In genomic region chr11:134273317-134273712, GRCh38 we compare ENCODE assay signal across 25 cellular contexts. TPM values are rescaled to one million over a fixed set of nuclear protein-coding genes. Genes with fewer than 3 reads are reported as not detected.
DNase-seq lines count a peak whose midpoint lies in the region; ATAC-seq and TF ChIP-seq lines count a peak whose summit lies in the region.
"Had no signal": no experiment of that assay in that cellular context is flagged by ENCODE, and none has a peak within 500 bp of the region (broad histone marks: within the 10 kb centered on the region; RNA-seq: fewer than 3 reads in every experiment).

No MANE protein-coding gene starts in this region.

- H3K9me3 ChIP-seq in HUES48 (ENCODE audit: control insufficient read depth, insufficient read depth, low read length) (no peaks in the 10 kb centered on the region), smooth muscle cell (replicated peaks; ENCODE audit: low read depth) (no peaks in the 10 kb centered on the region)
- H3K9me3 ChIP-seq: thoracic aorta had no signal

- no peaks in the 10 kb centered on the region for H3K79me2 ChIP-seq in smooth muscle cell (ENCODE audit: low read depth)

- H3K9ac ChIP-seq in HUES48 (ENCODE audit: low read depth, low read length) (no peak overlapping the region), smooth muscle cell (ENCODE audit: low read depth) (no peak overlapping the region)

- TF ChIP-seq CTCF in brain (conservative IDR thresholded peaks at IDR 0.05) (no peak), nephron progenitor cell (IDR thresholded peaks at IDR 0.05) (no peak), smooth muscle cell (IDR thresholded peaks at IDR 0.05; ENCODE audit: borderline replicate concordance, insufficient read depth, poor library complexity, severe bottlenecking) (no peak)

- H3F3A ChIP-seq in smooth muscle cell (ENCODE audit: low read depth), result no peaks in the 10 kb centered on the region

- H3K4me3 Mint-ChIP-seq in activated CD8-positive, alpha-beta memory T cell treated with anti-CD3 and anti-CD28 coated beads, Interleukin-2, amount 10 ng/mL, durations not matched to agents 7 days and 5 days, result peak overlapping the region; percentile 96
- peak overlapping the region in 4 of 5 experiments; percentile 10 to 67 (median 46) for H3K4me3 Mint-ChIP-seq in brain
- H3K4me3 Mint-ChIP-seq in nephron progenitor cell, result peak overlapping the region; percentile 45

- CTCF ChIA-PET in activated CD8-positive, alpha-beta memory T cell treated with anti-CD3 and anti-CD28 coated beads, Interleukin-2, amount 10 ng/mL, durations not matched to agents 7 days and 5 days (lab: Charles Lee), result interaction anchor here (0.9 to 6.7 kb wide), 4 partner anchors 10 to 345 kb away, joined by 3 to 62 read pairs (median 28); partner anchors contain the start of genes ACAD8, NCAPD3, THYN1 and VPS26B

- peak; percentile 14 for DNase-seq in activated CD8-positive, alpha-beta memory T cell treated with anti-CD3 and anti-CD28 coated beads, Interleukin-2, amount 10 ng/mL, durations not matched to agents 7 days and 5 days
- DNase-seq in activated CD8-positive, alpha-beta memory T cell treated with anti-CD3 and anti-CD28 coated beads for 24 hours, result no peak
- no peak for DNase-seq in nephron progenitor cell
- no peak for DNase-seq in smooth muscle cell (lab: John Stamatoyannopoulos, UW; ENCODE audit: unreplicated experiment)
- DNase-seq in GM19240 (ENCODE audit: insufficient read length, low spot score), result no peak
- DNase-seq: activated gamma-delta T cell treated with Interleukin-2 at 50 U/mL for 16 hours; amygdala; CD4-positive, alpha-beta memory T cell; foreskin keratinocyte; GOT3; hypothalamus; KG1; mesenchymal stem cell; NCI-H2029 treated with DMSO at 0.1 percent for 48 hours; NCI-H510A treated with DMSO at 0.1 percent for 48 hours had no signal

- no peak overlapping the region for H3K4me2 ChIP-seq in smooth muscle cell

- peak overlapping the region; percentile 88 for H3K27ac ChIP-seq in HUES48 (ENCODE audit: low read depth, low read length)
- H3K27ac ChIP-seq in smooth muscle cell (ENCODE audit: low read depth), result no peak overlapping the region
- H3K27ac ChIP-seq: foreskin keratinocyte, RWPE1, thoracic aorta had no signal

- H3K27ac Mint-ChIP-seq in activated CD8-positive, alpha-beta memory T cell treated with anti-CD3 and anti-CD28 coated beads, Interleukin-2, amount 10 ng/mL, durations not matched to agents 7 days and 5 days, result peak overlapping the region; percentile 47
- H3K27ac Mint-ChIP-seq in brain (peak overlapping the region in 1 of 5 experiments; percentile 56), nephron progenitor cell (no peak overlapping the region)

- peaks cover 56% of the 10 kb centered on the region for H3K4me1 Mint-ChIP-seq in activated CD8-positive, alpha-beta memory T cell treated with anti-CD3 and anti-CD28 coated beads, Interleukin-2, amount 10 ng/mL, durations not matched to agents 7 days and 5 days
- peaks cover 39% of the 10 kb centered on the region for H3K4me1 Mint-ChIP-seq in brain
- peaks cover 47% of the 10 kb centered on the region for H3K4me1 Mint-ChIP-seq in nephron progenitor cell

- no peaks in the 10 kb centered on the region for H4K20me1 ChIP-seq in smooth muscle cell (ENCODE audit: low read depth)

- H2AFZ ChIP-seq in smooth muscle cell (ENCODE audit: low read depth), result no peak overlapping the region

- H3K4me1 ChIP-seq in HUES48 (ENCODE audit: control insufficient read depth, insufficient read depth, low read length) (peaks cover 39% of the 10 kb centered on the region), smooth muscle cell (ENCODE audit: low read depth) (peaks cover 17% of the 10 kb centered on the region)
- H3K4me1 ChIP-seq: foreskin keratinocyte had no signal

- H3K4me3 ChIP-seq in HUES48 (ENCODE audit: low read depth, low read length) (peak overlapping the region; percentile 96), smooth muscle cell (no peak overlapping the region)
- H3K4me3 ChIP-seq: GM12878, thoracic aorta had no signal

- H3K27me3 Mint-ChIP-seq in activated CD8-positive, alpha-beta memory T cell treated with anti-CD3 and anti-CD28 coated beads, Interleukin-2, amount 10 ng/mL, durations not matched to agents 7 days and 5 days, result peaks cover 4% of the 10 kb centered on the region
- H3K27me3 Mint-ChIP-seq in brain, result peaks cover 69% of the 10 kb centered on the region
- H3K27me3 Mint-ChIP-seq in nephron progenitor cell (ENCODE audit: low read depth, poor library complexity), result peaks cover 64% of the 10 kb centered on the region
- H3K27me3 Mint-ChIP-seq: CD4-positive, alpha-beta memory T cell had no signal

- H3K9me3 Mint-ChIP-seq in activated CD8-positive, alpha-beta memory T cell treated with anti-CD3 and anti-CD28 coated beads, Interleukin-2, amount 10 ng/mL, durations not matched to agents 7 days and 5 days (ENCODE audit: low read depth), result no peaks in the 10 kb centered on the region
- H3K9me3 Mint-ChIP-seq in brain (peaks cover 0 to 11% (median 4%) of the 10 kb centered on the region in 5 experiments), nephron progenitor cell (peaks cover 4% of the 10 kb centered on the region)
- H3K9me3 Mint-ChIP-seq: CD4-positive, alpha-beta memory T cell had no signal

- H3K36me3 ChIP-seq in HUES48 (ENCODE audit: control insufficient read depth, insufficient read depth, low read length) (0 out of 2 replicates have a peak, but pooled peaks cover 2% of the 10 kb centered on the region), smooth muscle cell (ENCODE audit: low read depth) (no peaks in the 10 kb centered on the region)
- H3K36me3 ChIP-seq: thoracic aorta had no signal

- WGBS in smooth muscle cell (ENCODE audit: low lambda C conversion rate), result 25% methylated on average over 3 of the region's 3 CpGs

- no peak for ATAC-seq in activated CD8-positive, alpha-beta memory T cell treated with anti-CD3 and anti-CD28 coated beads, Interleukin-2, amount 10 ng/mL, durations not matched to agents 7 days and 5 days
- ATAC-seq: activated CD4-positive, CD25-positive, alpha-beta regulatory T cell treated with anti-CD3 and anti-CD28 coated beads, Interleukin-2, amount 50 U/mL, for 24 hours; foreskin keratinocyte; GM12878; sciatic nerve; SK-N-SH treated with all-trans-retinoic acid at 6 μM for 48 hours had no signal

- H3K27me3 ChIP-seq in HUES48 (ENCODE audit: control insufficient read depth, insufficient read depth, low read length), result no peaks in the 10 kb centered on the region
- H3K27me3 ChIP-seq in smooth muscle cell (ENCODE audit: low read depth), result peaks cover 74% of the 10 kb centered on the region

- peaks cover 10% of the 10 kb centered on the region for H3K36me3 Mint-ChIP-seq in activated CD8-positive, alpha-beta memory T cell treated with anti-CD3 and anti-CD28 coated beads, Interleukin-2, amount 10 ng/mL, durations not matched to agents 7 days and 5 days
- H3K36me3 Mint-ChIP-seq in brain (no peaks in the 10 kb centered on the region), nephron progenitor cell (ENCODE audit: low read depth) (no peaks in the 10 kb centered on the region)

RNA-seq across cellular contexts. Expression of gene GLB1L3, which starts 2.9 kb away (rescaled TPM):
- 1 to 10 TPM; 4.1 to 6.1 TPM for total RNA-seq in activated CD8-positive, alpha-beta memory T cell treated with anti-CD3 and anti-CD28 coated beads, Interleukin-2, amount 10 ng/mL, durations not matched to agents 7 days and 5 days
- polyA plus RNA-seq in brain (ENCODE audit: insufficient read depth, low read depth, low replicate concordance) (8.0 TPM), smooth muscle cell (not detected in 2 replicates)
- total RNA-seq in smooth muscle cell, result not detected in 2 replicates
- total RNA-seq: cardiac septum, dermis microvascular lymphatic vessel endothelial cell, sciatic nerve, thoracic aorta had no signal

RNA-seq across cellular contexts. Expression of gene ACAD8, which starts 19.9 kb away (rescaled TPM):
- total RNA-seq in activated CD8-positive, alpha-beta memory T cell treated with anti-CD3 and anti-CD28 coated beads, Interleukin-2, amount 10 ng/mL, durations not matched to agents 7 days and 5 days, result 10 to 100 TPM; 29.4 to 31.6 TPM
- polyA plus RNA-seq in brain (ENCODE audit: insufficient read depth, low read depth, low replicate concordance) (16.6 TPM), smooth muscle cell (11.5 and 11.7 TPM in 2 replicates)
- 12.4 and 14.7 TPM in 2 replicates for total RNA-seq in smooth muscle cell

RNA-seq across cellular contexts. Expression of gene THYN1, which starts 20.2 kb away (rescaled TPM):
- 10 to 100 TPM; 69.3 to 71.1 TPM for total RNA-seq in activated CD8-positive, alpha-beta memory T cell treated with anti-CD3 and anti-CD28 coated beads, Interleukin-2, amount 10 ng/mL, durations not matched to agents 7 days and 5 days
- polyA plus RNA-seq in brain (ENCODE audit: insufficient read depth, low read depth, low replicate concordance), result 97.6 TPM
- 49.7 and 53.1 TPM in 2 replicates for total RNA-seq in smooth muscle cell
- 41.3 and 45.4 TPM in 2 replicates for polyA plus RNA-seq in smooth muscle cell

RNA-seq across cellular contexts. Expression of gene VPS26B, which starts 48.8 kb away (rescaled TPM):
- total RNA-seq in activated CD8-positive, alpha-beta memory T cell treated with anti-CD3 and anti-CD28 coated beads, Interleukin-2, amount 10 ng/mL, durations not matched to agents 7 days and 5 days, result 10 to 100 TPM; 52.6 to 69.8 TPM
- polyA plus RNA-seq in brain (ENCODE audit: insufficient read depth, low read depth, low replicate concordance) (102 TPM), smooth muscle cell (37.1 and 48.4 TPM in 2 replicates)
- 30.7 and 32.0 TPM in 2 replicates for total RNA-seq in smooth muscle cell

RNA-seq across cellular contexts. Expression of gene NCAPD3, which starts 49.5 kb away (rescaled TPM):
- total RNA-seq in activated CD8-positive, alpha-beta memory T cell treated with anti-CD3 and anti-CD28 coated beads, Interleukin-2, amount 10 ng/mL, durations not matched to agents 7 days and 5 days, result 100 to 1,000 TPM; 123 to 143 TPM
- polyA plus RNA-seq in brain (ENCODE audit: insufficient read depth, low read depth, low replicate concordance) (44.1 TPM), smooth muscle cell (6.6 and 11.6 TPM in 2 replicates)
- 11.0 and 12.9 TPM in 2 replicates for total RNA-seq in smooth muscle cell

Comparison
In these comparisons a context has a peak if more than half of its experiments do, and no peak if none do; other contexts are left out.
1. H3K4me3 Mint-ChIP-seq: peak in every context shown above with its lines; median percentile 96 in activated CD8-positive, alpha-beta memory T cell treated with anti-CD3 and anti-CD28 coated beads, Interleukin-2, amount 10 ng/mL, durations not matched to agents 7 days and 5 days; 46 in brain; 45 in nephron progenitor cell.